Comparison of ENCODE assay signal across 22 cellular contexts in the genomic region with DNA sequence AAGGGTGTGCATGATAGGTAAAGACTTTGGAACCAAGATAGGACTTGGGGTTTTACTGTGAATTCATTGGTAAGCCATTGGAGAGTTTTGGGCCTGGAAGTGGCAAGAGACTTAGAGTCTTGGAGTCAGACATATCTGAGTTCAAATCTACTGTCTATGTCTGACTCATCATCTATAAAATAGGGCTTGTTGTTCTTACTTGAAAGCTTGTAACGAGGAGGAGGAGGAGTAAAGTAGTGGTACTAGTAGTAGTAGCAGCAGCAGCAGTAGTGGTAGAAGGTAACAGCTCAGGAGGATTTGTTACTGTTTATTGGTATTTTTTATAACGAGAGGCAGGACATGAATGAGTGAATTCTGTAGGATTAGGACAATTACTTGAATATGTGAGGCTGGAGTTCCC.
DNase-seq lines count a peak whose midpoint lies in the region; ATAC-seq, FAIRE-seq and TF ChIP-seq lines count a peak whose summit lies in the region.
"Had no signal": no experiment of that assay in that cellular context is flagged by ENCODE, and none has a peak within 500 bp of the region (broad histone marks: within the 10 kb centered on the region; RNA-seq: fewer than 3 reads in every experiment).

No MANE protein-coding gene starts in this region.

- POLR2A ChIA-PET in endothelial cell of umbilical vein (lab: Charles Lee): no interaction called here
- POLR2A ChIA-PET in CD4-positive, alpha-beta T cell (lab: Charles Lee): no interaction called here

- no peak overlapping the region for H3K9ac ChIP-seq in endothelial cell of umbilical vein (replicated peaks; ENCODE audit: extremely low read depth, insufficient read depth, low read length)

- CTCF ChIA-PET in endothelial cell of umbilical vein (lab: Charles Lee): no interaction called here
- CTCF ChIA-PET in CD4-positive, alpha-beta T cell (lab: Charles Lee): no interaction called here

- no peak overlapping the region for H3K27ac Mint-ChIP-seq in CD4-positive, alpha-beta T cell
- H3K27ac Mint-ChIP-seq: B cell had no signal

- no peaks in the 10 kb centered on the region for H4K20me1 ChIP-seq in endothelial cell of umbilical vein (replicated peaks; ENCODE audit: control insufficient read depth, extremely low read depth, insufficient read depth, low read length)

- no peak overlapping the region for H3K27ac ChIP-seq in endothelial cell of umbilical vein (ENCODE audit: insufficient read depth, low read depth, low read length)
- no peak overlapping the region for H3K27ac ChIP-seq in CD4-positive, alpha-beta T cell (ENCODE audit: low read depth, low read length)
- H3K27ac ChIP-seq: A549 had no signal

- H3K36me3 Mint-ChIP-seq in CD4-positive, alpha-beta T cell (ENCODE audit: low read depth): no peaks in the 10 kb centered on the region

- FAIRE-seq in endothelial cell of umbilical vein (lab: Jason Lieb, UNC): no peak
- FAIRE-seq: A549, GM18507, H1, HTR-8/SVneo had no signal

- no peaks in the 10 kb centered on the region for H3K79me2 ChIP-seq in endothelial cell of umbilical vein (ENCODE audit: control insufficient read depth, insufficient read depth, low read length)

- peaks cover 23% of the 10 kb centered on the region for H3K4me1 Mint-ChIP-seq in CD4-positive, alpha-beta T cell (ENCODE audit: low read depth)
- H3K4me1 Mint-ChIP-seq: B cell had no signal

- no peak for ATAC-seq in CD4-positive, alpha-beta T cell (ENCODE audit: poor library complexity)
- ATAC-seq in HG03280 (IDR thresholded peaks at IDR 0.05; ENCODE audit: unreplicated experiment): no peak
- ATAC-seq in stimulated activated naive CD8-positive, alpha-beta T cell treated with anti-CD3 and anti-CD28 coated beads, Interleukin-15, Interleukin-2, amounts not matched to agents 100 U/mL and 50 U/mL, for 24 hours: no peak
- ATAC-seq: A549 had no signal

- no peaks in the 10 kb centered on the region for H3K27me3 ChIP-seq in endothelial cell of umbilical vein (ENCODE audit: control insufficient read depth in 2 of 2, insufficient read depth in 2 of 2, low read length in 2 of 2)
- H3K27me3 ChIP-seq in CD4-positive, alpha-beta T cell (ENCODE audit: control insufficient read depth, insufficient read depth, low read length): no peaks in the 10 kb centered on the region

- H3K4me3 Mint-ChIP-seq in CD4-positive, alpha-beta T cell: no peak overlapping the region
- H3K4me3 Mint-ChIP-seq: B cell had no signal

- no TSS peak for BruUV-seq in endothelial cell of umbilical vein (replicated peaks; lab: Mats Ljungman, UMichigan)

- intact Hi-C loops in endothelial cell of umbilical vein (cut with micrococcal nuclease): no loop called here
- intact Hi-C loops in CD4-positive, alpha-beta T cell (cut with DNase I, micrococcal nuclease): no loop called here

- TF ChIP-seq POLR2A in endothelial cell of umbilical vein (IDR thresholded peaks at IDR 0.05; ENCODE audit: low read depth, low read length): no peak

- DNase-seq in A172 (ENCODE audit: low spot score) (peak; percentile 36), EL (peak; percentile 46), LoVo (ENCODE audit: low spot score) (peak; percentile 4), endothelial cell of umbilical vein (ENCODE audit: low read depth, low spot score) (no peak), SHP77 treated with DMSO at 0.1 percent for 48 hours (lab: John Stamatoyannopoulos, UW) (no peak)
- DNase-seq in CD4-positive, alpha-beta T cell: no peak
- no peak for DNase-seq in stimulated activated naive CD8-positive, alpha-beta T cell treated with anti-CD3 and anti-CD28 coated beads, Interleukin-15, Interleukin-2, amounts not matched to agents 100 U/mL and 50 U/mL, for 24 hours
- DNase-seq: DND-41, GDM1, KG1, NCI-H1694 treated with DMSO at 0.1 percent for 48 hours, NCI-H2081 treated with DMSO at 0.1 percent for 48 hours, NCI-H2171 treated with DMSO at 0.1 percent for 48 hours, NCI-H524 treated with DMSO at 0.1 percent for 48 hours, NCI-H82, Right ventricle myocardium superior had no signal

- H3K4me3 ChIP-seq in endothelial cell of umbilical vein (replicated peaks in 1 of 3; ENCODE audit: insufficient read depth in 1 of 3, low read depth in 1 of 3, low read length in 3 of 3): no peak overlapping the region
- H3K4me3 ChIP-seq: A549 had no signal

- H3K27me3 Mint-ChIP-seq in CD4-positive, alpha-beta T cell: no peaks in the 10 kb centered on the region

- dilution Hi-C loops in endothelial cell of umbilical vein (cut with MboI; ENCODE audit: extremely low pct_ligation_motif_present, low sequenced_read_pairs): no loop called here

- no peak for TF ChIP-seq CTCF in endothelial cell of umbilical vein (IDR thresholded peaks at IDR 0.05; ENCODE audit: extremely low read depth in 1 of 2, insufficient read depth in 1 of 2, low read depth in 1 of 2, low read length in 2 of 2)
- no peak for TF ChIP-seq CTCF in CD4-positive, alpha-beta T cell (IDR thresholded peaks at IDR 0.05)

- no peak overlapping the region for H3K4me2 ChIP-seq in endothelial cell of umbilical vein (ENCODE audit: insufficient read depth, low read length)
- H3K4me2 ChIP-seq: A549 had no signal

- H2AFZ ChIP-seq in endothelial cell of umbilical vein (ENCODE audit: low read depth, low read length): no peak overlapping the region

- no peaks in the 10 kb centered on the region for H3K9me3 ChIP-seq in endothelial cell of umbilical vein (replicated peaks; ENCODE audit: control insufficient read depth, insufficient read depth, low read length)
- H3K9me3 ChIP-seq in CD4-positive, alpha-beta T cell (ENCODE audit: control insufficient read depth, low read length): no peaks in the 10 kb centered on the region
- H3K9me3 ChIP-seq: A549 had no signal

- no peaks in the 10 kb centered on the region for H3K36me3 ChIP-seq in endothelial cell of umbilical vein (ENCODE audit: control insufficient read depth in 2 of 2, extremely low read depth in 1 of 2, insufficient read depth in 2 of 2, low read length in 2 of 2)

- no peaks in the 10 kb centered on the region for H3K4me1 ChIP-seq in endothelial cell of umbilical vein (ENCODE audit: control insufficient read depth, extremely low read depth, insufficient read depth, low read length)
- H3K4me1 ChIP-seq: A549 had no signal

- no peaks in the 10 kb centered on the region for H3K9me1 ChIP-seq in endothelial cell of umbilical vein (replicated peaks; ENCODE audit: control insufficient read depth, extremely low read depth, insufficient read depth, low read length)

- H3K9me3 Mint-ChIP-seq in CD4-positive, alpha-beta T cell: peaks cover 3% of the 10 kb centered on the region

TF ChIP-seq in endothelial cell of umbilical vein, 7 proteins besides CTCF, POLR2A, EP300 and RAD21:
- TF ChIP-seq GATA2 (IDR thresholded peaks at IDR 0.05; ENCODE audit: insufficient read depth, insufficient read length, low read depth, low read length) (peak; percentile 13), MYC (IDR thresholded peaks at IDR 0.05; ENCODE audit: low read depth, low read length) (no peak), FOS (IDR thresholded peaks at IDR 0.05; ENCODE audit: borderline replicate concordance, insufficient read depth, low read length) (no peak)

Comparison
In these comparisons a context has a peak if more than half of its experiments do, and no peak if none do; other contexts are left out.
1. DNase-seq: peak in A172 (single experiment), EL (single experiment) and LoVo (single experiment); none in endothelial cell of umbilical vein (single experiment), CD4-positive, alpha-beta T cell (0 of 10), SHP77 treated with DMSO at 0.1 percent for 48 hours (single experiment) and stimulated activated naive CD8-positive, alpha-beta T cell treated with anti-CD3 and anti-CD28 coated beads, Interleukin-15, Interleukin-2, amounts not matched to agents 100 U/mL and 50 U/mL, for 24 hours (single experiment).